ENCODE assay signal across 3 cellular contexts in the genomic region with DNA sequence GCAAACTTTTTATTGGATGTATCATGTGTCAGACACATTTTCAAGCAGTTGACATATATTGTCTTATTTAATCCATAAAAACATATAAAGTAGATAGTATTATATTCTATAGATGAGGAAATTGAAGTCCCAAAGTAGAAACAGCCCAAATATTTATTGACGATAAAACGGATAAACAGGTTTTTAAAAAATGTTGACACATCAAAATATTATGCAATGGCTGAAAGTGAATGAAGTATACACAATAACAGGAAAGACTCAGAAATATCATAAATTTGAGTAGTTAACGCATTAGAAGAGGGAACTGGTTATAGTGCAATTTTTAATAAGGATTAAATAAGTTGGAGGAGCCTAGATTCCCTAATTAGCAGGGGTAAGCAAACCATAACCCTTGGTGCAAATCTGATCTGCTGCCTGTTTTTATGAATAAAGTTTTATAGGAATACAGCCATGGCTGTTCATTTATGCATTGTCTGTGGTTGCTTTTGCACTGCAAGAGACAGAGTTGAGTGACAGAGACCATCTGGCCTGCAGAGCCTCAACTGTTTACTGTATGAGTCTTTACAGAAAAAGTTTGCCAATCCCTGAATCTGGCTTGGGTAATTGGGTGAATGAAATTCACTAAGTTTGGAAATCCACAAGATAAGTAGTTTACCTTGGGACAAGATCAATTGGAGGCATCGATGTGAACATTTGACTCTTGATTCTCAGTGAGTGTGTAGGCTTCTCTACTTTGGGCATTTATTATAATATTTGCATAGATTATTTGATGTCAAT.
A peak's percentile ranks its signal among the peaks of the same experiment; 100 is the strongest.
TF ChIP-seq lines count a peak whose summit lies in the region.

No MANE protein-coding gene starts in this region.

TF ChIP-seq in IMR-90, 13 proteins besides CTCF, POLR2A, EP300 and RAD21:
- TF ChIP-seq MAFK (IDR thresholded peaks at IDR 0.05; ENCODE audit: low read depth, low read length) (peak; percentile 61), MXI1 (IDR thresholded peaks at IDR 0.05; ENCODE audit: borderline replicate concordance, low read depth, low read length) (no peak)

TF ChIP-seq in K562, 482 proteins besides CTCF, POLR2A, EP300 and RAD21 (continues in another document):
- TF ChIP-seq CXXC5 (CRISPR knock-in tag; IDR thresholded peaks at IDR 0.05) (no peak), TCF3 (CRISPR knock-in tag; IDR thresholded peaks at IDR 0.05) (no peak), ZC3H11A (IDR thresholded peaks at IDR 0.05; ENCODE audit: low read depth, low read length) (no peak), DMBX1 (CRISPR knock-in tag; IDR thresholded peaks at IDR 0.05; ENCODE audit: borderline replicate concordance) (no peak), AFF1 (IDR thresholded peaks at IDR 0.05; ENCODE audit: low read depth in 1 of 2, partially characterized antibody in 2 of 2) (no peak), SAP30 (IDR thresholded peaks at IDR 0.05; ENCODE audit: borderline replicate concordance, insufficient read depth, low read depth, low read length, poor library complexity, severe bottlenecking) (no peak), THRB (CRISPR knock-in tag; conservative IDR thresholded peaks at IDR 0.05) (no peak), PRPF4 (IDR thresholded peaks at IDR 0.05; ENCODE audit: insufficient read depth, low read depth, low read length, poor library complexity, severe bottlenecking) (no peak), MAFF (IDR thresholded peaks at IDR 0.05; ENCODE audit: low read length) (peak; percentile 39; the same call in 1 of the 2 replicates), ILK (tag; IDR thresholded peaks at IDR 0.05; ENCODE audit: borderline replicate concordance, low read depth) (no peak), BMI1 (IDR thresholded peaks at IDR 0.05; ENCODE audit: low read length) (no peak), GATAD2A (IDR thresholded peaks at IDR 0.05) (no peak)

TF ChIP-seq in GM12891, 5 proteins besides CTCF, POLR2A, EP300 and RAD21:
- TF ChIP-seq TAF1 (IDR thresholded peaks at IDR 0.05; ENCODE audit: low read depth, low read length): no peak
